Comparison of ENCODE assay signal across 16 cellular contexts in the genomic region with DNA sequence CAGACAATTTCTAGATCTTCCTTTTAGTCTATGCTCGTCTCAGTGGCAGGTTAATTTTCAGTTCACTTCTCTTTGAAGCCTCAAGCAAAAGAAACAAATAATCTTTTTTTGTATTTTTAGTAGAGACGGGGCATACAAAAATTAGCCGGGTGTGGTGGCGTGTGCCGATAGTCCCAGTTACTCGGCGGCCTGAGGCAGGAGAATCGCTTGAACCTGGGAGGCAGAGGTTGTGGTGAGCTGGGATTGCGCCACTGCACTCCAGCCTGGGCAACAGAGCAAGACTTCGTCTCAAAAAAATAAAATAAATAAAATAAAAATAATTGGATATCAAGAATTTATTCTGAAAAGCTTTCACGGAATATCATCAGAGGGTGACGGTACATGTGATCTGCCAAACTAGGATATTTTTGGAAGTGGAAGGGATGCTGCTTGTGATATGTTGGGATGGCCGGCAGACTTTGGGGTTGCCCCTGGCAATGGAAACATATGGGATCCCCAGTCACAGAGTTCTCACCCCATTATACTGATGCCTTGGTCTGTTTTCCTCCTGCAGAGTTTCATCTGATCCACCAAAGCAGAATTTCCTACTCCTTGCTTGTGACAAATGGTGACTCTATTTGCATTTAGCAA. TPM values are rescaled to one million over a fixed set of nuclear protein-coding genes. Genes with fewer than 3 reads are reported as not detected.
DNase-seq lines count a peak whose midpoint lies in the region; ATAC-seq, FAIRE-seq and TF ChIP-seq lines count a peak whose summit lies in the region.
"Had no signal": no experiment of that assay in that cellular context is flagged by ENCODE, and none has a peak within 500 bp of the region (broad histone marks: within the 10 kb centered on the region; RNA-seq: fewer than 3 reads in every experiment).

No MANE protein-coding gene starts in this region.

- H3K27ac Mint-ChIP-seq in MCF 10A (ENCODE audit: low read depth, unreplicated experiment): no peak overlapping the region

- no TSS peak for BruUV-seq in K562 (replicated peaks; lab: Mats Ljungman, UMichigan)
- BruUV-seq in MCF 10A (replicated peaks; lab: Mats Ljungman, UMichigan): no TSS peak

- H3K9me3 ChIP-seq in left ventricle myocardium inferior (replicated peaks): no peaks in the 10 kb centered on the region
- no peaks in the 10 kb centered on the region for H3K9me3 ChIP-seq in heart left ventricle
- H3K9me3 ChIP-seq in KOPT-K1 (ENCODE audit: insufficient read depth, low read length, poor library complexity, severe bottlenecking): no peaks in the 10 kb centered on the region
- no peaks in the 10 kb centered on the region for H3K9me3 ChIP-seq in K562 (replicated peaks; ENCODE audit: control insufficient read depth, insufficient read depth, low read depth, low read length)
- H3K9me3 ChIP-seq: A549, BE2C had no signal

- no peak for TF ChIP-seq RAD21 in K562 (CRISPR knock-in tag; conservative IDR thresholded peaks at IDR 0.05 in 1 of 2, IDR thresholded peaks at IDR 0.05 in 1 of 2)

- intact Hi-C loops in left ventricle myocardium inferior (cut with micrococcal nuclease) (no loop called here), heart left ventricle (cut with DNase I) (no loop called here), K562 (cut with micrococcal nuclease) (no loop called here), MCF 10A (cut with micrococcal nuclease) (no loop called here)

- no peaks in the 10 kb centered on the region for H3K9me3 Mint-ChIP-seq in MCF 10A (ENCODE audit: unreplicated experiment)

- H3K27me3 ChIP-seq in left ventricle myocardium inferior (ENCODE audit: low read depth) (no peaks in the 10 kb centered on the region), heart left ventricle (no peaks in the 10 kb centered on the region), K562 (ENCODE audit: control insufficient read depth in 2 of 2, insufficient read depth in 2 of 2, low read length in 2 of 2) (no peaks in the 10 kb centered on the region)
- H3K27me3 ChIP-seq: BE2C had no signal

- H3K36me3 Mint-ChIP-seq in MCF 10A (ENCODE audit: insufficient read depth, unreplicated experiment): peaks cover 6% of the 10 kb centered on the region

- WGBS in heart left ventricle, 4 donors: 91 to 94% (median 94%) methylated on average over 13 of the region's 13 CpGs
- 68% methylated on average over 13 of the region's 13 CpGs for WGBS in K562 (ENCODE audit: insufficient coverage, low coverage, missing lambda C conversion rate)

- H3K9ac ChIP-seq in K562 (ENCODE audit: insufficient read depth in 1 of 2, low read depth in 2 of 2, low read length in 2 of 2): 0 out of 4 replicates have a peak overlapping the region, but pooled peaks of 1 of the 2 experiments have one; percentile 46

- ATAC-seq in heart left ventricle: no peak
- no peak for ATAC-seq in K562
- no peak for ATAC-seq in HG02970 (IDR thresholded peaks at IDR 0.05; ENCODE audit: low FRiP score, unreplicated experiment)
- ATAC-seq: A549 had no signal

- TF ChIP-seq EP300 in K562 (IDR thresholded peaks at IDR 0.05; ENCODE audit: low read length): no peak

- peaks cover 53% of the 10 kb centered on the region for H3K4me1 ChIP-seq in left ventricle myocardium inferior
- peaks cover 0 to 81% (median 37%) of the 10 kb centered on the region in 12 donors for H3K4me1 ChIP-seq in heart left ventricle
- H3K4me1 ChIP-seq in K562 (replicated peaks in 1 of 2; ENCODE audit: control insufficient read depth in 2 of 2, insufficient read depth in 2 of 2, low read length in 2 of 2): peaks cover 10 to 63% of the 10 kb centered on the region in 2 experiments
- H3K4me1 ChIP-seq: A549, BE2C had no signal

- CTCF ChIA-PET in K562 (lab: Yijun Ruan, JAX; ENCODE audit: low intra/inter-chr PET ratio): no interaction called here
- CTCF ChIA-PET in MCF 10A (lab: Yijun Ruan, JAX): interaction anchor here (1.5 to 3.2 kb wide), 3 partner anchors 36 to 80 kb away, joined by 6 to 11 read pairs (median 8); no protein-coding TSS in a partner anchor

- H3K27ac ChIP-seq in left ventricle myocardium inferior (replicated peaks) (peak overlapping the region; percentile 91), heart left ventricle (peak overlapping the region in 6 of 12 donors; percentile 61 to 89 (median 80)), KOPT-K1 (ENCODE audit: low read depth, low read length, poor library complexity, severe bottlenecking) (peak overlapping the region; percentile 98), K562 (ENCODE audit: extremely low read depth, low read depth, low read length) (peak overlapping the region; percentile 65; the same call in 1 of the 3 replicates)
- H3K27ac ChIP-seq: A549, HL-60 had no signal

- POLR2A ChIA-PET in K562 (lab: Yijun Ruan, JAX) (no interaction called here), MCF 10A (lab: Yijun Ruan, JAX) (no interaction called here)

- no peaks in the 10 kb centered on the region for H3K9me1 ChIP-seq in K562 (ENCODE audit: control insufficient read depth, insufficient read depth, low read length)

- no peak for TF ChIP-seq CTCF in left ventricle myocardium inferior (IDR thresholded peaks at IDR 0.05; ENCODE audit: borderline replicate concordance)
- TF ChIP-seq CTCF in heart left ventricle (IDR thresholded peaks at IDR 0.05): no peak
- TF ChIP-seq CTCF in K562 (IDR thresholded peaks at IDR 0.05 in 2 of 3, conservative IDR thresholded peaks at IDR 0.05 in 1 of 3; ENCODE audit: insufficient read depth in 2 of 3, low read depth in 1 of 3, low read length in 3 of 3): no peak
- TF ChIP-seq CTCF in MCF 10A (IDR thresholded peaks at IDR 0.05; ENCODE audit: unreplicated experiment): no peak

- H3K4me2 ChIP-seq in K562 (ENCODE audit: insufficient read depth, low read length): no peak overlapping the region
- H3K4me2 ChIP-seq: A549 had no signal

- no peaks in the 10 kb centered on the region for H4K20me1 ChIP-seq in K562 (replicated peaks; ENCODE audit: control insufficient read depth, insufficient read depth, low read length)

- H3K4me1 Mint-ChIP-seq in MCF 10A (ENCODE audit: insufficient read depth, unreplicated experiment): peaks cover 15% of the 10 kb centered on the region

- H3K4me3 Mint-ChIP-seq in MCF 10A (ENCODE audit: unreplicated experiment): no peak overlapping the region
- H3K4me3 Mint-ChIP-seq: H9 had no signal

- no peak for DNase-seq in left ventricle myocardium inferior
- DNase-seq in heart left ventricle: no peak
- DNase-seq in K562 (ENCODE audit: extremely low read depth in 1 of 4, low spot score in 3 of 4): no peak
- no peak for DNase-seq in MCF 10A (ENCODE audit: unreplicated experiment)
- no peak for DNase-seq in amygdala (lab: John Stamatoyannopoulos, UW)
- DNase-seq: BE2C, DMS53, GF-D8, GOT3, H9 had no signal

- no peaks in the 10 kb centered on the region for H3K79me2 ChIP-seq in K562 (ENCODE audit: control insufficient read depth, insufficient read depth, low read length)

- peak overlapping the region; percentile 76 for H2AFZ ChIP-seq in K562 (ENCODE audit: low read depth, low read length)

- H3K27me3 Mint-ChIP-seq in MCF 10A (ENCODE audit: insufficient read depth, unreplicated experiment): no peaks in the 10 kb centered on the region

- in situ Hi-C loops in K562 (cut with MboI): no loop called here

- H3K4me3 ChIP-seq in left ventricle myocardium inferior (no peak overlapping the region), heart left ventricle (no peak overlapping the region), K562 (no peak overlapping the region)
- H3K4me3 ChIP-seq: A549 had no signal

- H3K36me3 ChIP-seq in left ventricle myocardium inferior (no peaks in the 10 kb centered on the region), heart left ventricle (no peaks in the 10 kb centered on the region), KOPT-K1 (ENCODE audit: insufficient read depth, low read length) (no peaks in the 10 kb centered on the region), K562 (ENCODE audit: control insufficient read depth, insufficient read depth, low read length) (no peaks in the 10 kb centered on the region)
- H3K36me3 ChIP-seq: BE2C had no signal

- no peak for TF ChIP-seq POLR2A in heart left ventricle (IDR thresholded peaks at IDR 0.05)
- TF ChIP-seq POLR2A in K562 (conservative IDR thresholded peaks at IDR 0.05): no peak

- FAIRE-seq in K562 (lab: Jason Lieb, UNC): no peak
- FAIRE-seq: A549, GM19239 had no signal

TF ChIP-seq in K562, 482 proteins besides CTCF, POLR2A, EP300 and RAD21 (continues in another document):
- no peak for TF ChIP-seq ZNF41 (CRISPR knock-in tag; conservative IDR thresholded peaks at IDR 0.05)

RNA-seq across cellular contexts. Expression of a gene that starts 7.6 kb away (rescaled TPM):
- total RNA-seq in left ventricle myocardium inferior: 3.9 TPM
- total RNA-seq in heart left ventricle: 10 to 100 TPM in 2 of 9 donors, 1 to 10 TPM in 7; 2.8 to 73.7 (median 6.1) TPM
- polyA plus RNA-seq in heart left ventricle: 1 to 10 TPM; 2.2 to 3.1 TPM
- 47.9 and 68.9 TPM in 2 replicates for total RNA-seq in K562 (2011; cell fraction: chromatin; rRNA removed; ENCODE audit: low replicate concordance)
- total RNA-seq in K562 (2011; cell fraction: nucleolus; rRNA removed): 34.0 and 42.2 TPM in 2 replicates
- 32.6 and 56.7 TPM in 2 replicates for total RNA-seq in K562 (2011; cell fraction: nucleoplasm; rRNA removed)
- total RNA-seq in K562 (2014; rRNA removed): 10.6 and 10.7 TPM in 2 replicates
- 14.6 TPM in 2 replicates for total RNA-seq in K562 (2014; rRNA removed; fragmentation: Illumina TruSeq; extraction: Trizol)
- total RNA-seq in K562 (2015; rRNA removed; fragmentation: Illumina TruSeq; extraction: Trizol): 18.6 and 19.4 TPM in 2 replicates
- total RNA-seq in K562 (2021): 22.2 and 24.1 TPM in 2 replicates
- polyA plus RNA-seq in K562 (2011; rRNA removed): 28.5 and 42.2 TPM in 2 replicates
- polyA plus RNA-seq in K562 (2011; cell fraction: cytosol; rRNA removed): 17.2 and 28.3 TPM in 2 replicates
- polyA plus RNA-seq in K562 (2011; cell fraction: nucleus; rRNA removed): 88.9 and 151 TPM in 2 replicates
- 30.9 and 61.7 TPM in 2 replicates for polyA plus RNA-seq in K562 (2012)
- polyA plus RNA-seq in K562 (2014; fragmentation: Illumina TruSeq; extraction: Trizol): 23.6 and 31.3 TPM in 2 replicates
- polyA plus RNA-seq in K562 (2014; fragmentation: Nextera tagmentation; extraction: Ambion mirVana): 1 to 10 TPM; 4.0 to 5.2 TPM
- polyA plus RNA-seq in K562 (2014; rRNA removed): 12.6 and 14.1 TPM in 2 replicates
- 50.8 and 77.5 TPM in 2 replicates for polyA minus RNA-seq in K562 (2011; rRNA and poly(A)+ RNA removed)
- polyA minus RNA-seq in K562 (2011; cell fraction: cytosol; rRNA and poly(A)+ RNA removed): 19.4 and 21.4 TPM in 2 replicates
- 96.3 and 210 TPM in 2 replicates for polyA minus RNA-seq in K562 (2011; cell fraction: nucleus; rRNA and poly(A)+ RNA removed)
- not detected in 2 replicates for total RNA-seq in MCF 10A (2022)
- total RNA-seq: H9 had no signal
- polyA plus RNA-seq: A549, AG04450 had no signal
